17 cellular contexts compared by ENCODE assay signal in genomic region chr20:46176744-46177378, GRCh38. TPM values are rescaled to one million over a fixed set of nuclear protein-coding genes. Genes with fewer than 3 reads are reported as not detected.
DNase-seq lines count a peak whose midpoint lies in the region; ATAC-seq and TF ChIP-seq lines count a peak whose summit lies in the region.
"Had no signal": no experiment of that assay in that cellular context is flagged by ENCODE, and none has a peak within 500 bp of the region (broad histone marks: within the 10 kb centered on the region; RNA-seq: fewer than 3 reads in every experiment).

No MANE protein-coding gene starts in this region.

- no peak for TF ChIP-seq CTCF in H9 (conservative IDR thresholded peaks at IDR 0.05)

- H3K27ac Mint-ChIP-seq in H9 = no peak overlapping the region; a peak in 1 of 7 replicates
- H3K27ac Mint-ChIP-seq: CD8-positive, alpha-beta memory T cell; T-helper 17 cell had no signal

- no peak overlapping the region for H2BK20ac ChIP-seq in H9 (ENCODE audit: low read depth, low read length, poor library complexity, severe bottlenecking)

- no peak overlapping the region for H4K5ac ChIP-seq in H9 (ENCODE audit: insufficient read length, low read depth, low read length)

- H3K4me2 ChIP-seq in BLaER1 treated with 17β-estradiol and CSF1 and Interleukin-3, amounts not matched to agents 10 nM and 100 nM = peak overlapping the region in 8 of 11 experiments; percentile 2 to 53 (median 22); a peak in 12 of 22 replicates
- no peak overlapping the region for H3K4me2 ChIP-seq in H9 (ENCODE audit: insufficient read depth, insufficient read length, low read length)

- no peak overlapping the region for H3K4ac ChIP-seq in H9 (ENCODE audit: low read depth, low read length)

- no peak overlapping the region for H2AFZ ChIP-seq in H9 (ENCODE audit: low read length)

- DNase-seq in DMS 273 (lab: John Stamatoyannopoulos, UW; ENCODE audit: unreplicated experiment) = peak; percentile 94
- DNase-seq in NCI-H187 treated with DMSO at 0.1 percent for 48 hours (lab: John Stamatoyannopoulos, UW) = peak; percentile 10
- DNase-seq in NCI-H524 (lab: John Stamatoyannopoulos, UW) = peak; percentile 86 to 91
- DNase-seq in glomerular visceral epithelial cell (ENCODE audit: extremely low spot score) = no peak
- DNase-seq in H9 = no peak
- DNase-seq: BE2C; CD8-positive, alpha-beta memory T cell; HCEC 1CT; MV-4-11; NCI-H2029; Peyer's patch; SIG-M5; T-helper 17 cell had no signal

- WGBS in H9 (ENCODE audit: extremely low coverage, insufficient read length, low lambda C conversion rate) = no CpG with 5 or more reads among the region's 13 CpGs

- H3K4me3 ChIP-seq in BLaER1 treated with 17β-estradiol and CSF1 and Interleukin-3, amounts not matched to agents 10 nM and 100 nM = no peak overlapping the region
- H3K4me3 ChIP-seq: Peyer's patch had no signal

- H3K36me3 Mint-ChIP-seq in H9 (ENCODE audit: insufficient read depth in 1 of 3, low read depth in 3 of 3) = no peaks in the 10 kb centered on the region
- H3K36me3 Mint-ChIP-seq: CD8-positive, alpha-beta memory T cell had no signal

- H3K27me3 ChIP-seq in BLaER1 treated with 17β-estradiol and CSF1 and Interleukin-3, amounts not matched to agents 10 nM and 100 nM = peaks cover 4 to 29% (median 20%) of the 10 kb centered on the region in 11 experiments; a peak in 16 of 22 replicates
- peaks cover 15% of the 10 kb centered on the region for H3K27me3 ChIP-seq in H9 (ENCODE audit: insufficient read depth, low read length)

- H3K4me3 Mint-ChIP-seq in H9 = no peak overlapping the region
- H3K4me3 Mint-ChIP-seq: CD8-positive, alpha-beta memory T cell; T-helper 17 cell had no signal

- H3K9ac ChIP-seq in BLaER1 treated with 17β-estradiol and CSF1 and Interleukin-3, amounts not matched to agents 10 nM and 100 nM = no peak overlapping the region
- H3K9ac ChIP-seq in H9 (ENCODE audit: extremely low read depth, insufficient read length, low read length) = no peak overlapping the region

- no peak overlapping the region for H3T11ph ChIP-seq in H9 (ENCODE audit: low read length)

- no peak overlapping the region for H4K91ac ChIP-seq in H9 (ENCODE audit: insufficient read length, low read depth, low read length)

- H3K14ac ChIP-seq in H9 (ENCODE audit: insufficient read depth, low read length) = no peak overlapping the region

- no peaks in the 10 kb centered on the region for H3K79me2 ChIP-seq in H9 (ENCODE audit: insufficient read depth, low read length)

- no peak overlapping the region for H3K23ac ChIP-seq in H9 (ENCODE audit: insufficient read length, low read depth, low read length)

- no peak overlapping the region for H3K27ac ChIP-seq in BLaER1 treated with 17β-estradiol and CSF1 and Interleukin-3, amounts not matched to agents 10 nM and 100 nM
- no peak overlapping the region for H3K27ac ChIP-seq in H9 (ENCODE audit: insufficient read length, low read depth, low read length)
- H3K27ac ChIP-seq: Peyer's patch had no signal

- H3K56ac ChIP-seq in H9 (ENCODE audit: insufficient read length, low read depth, low read length) = no peak overlapping the region

- H3K9me3 ChIP-seq in BLaER1 treated with 17β-estradiol and CSF1 and Interleukin-3, amounts not matched to agents 10 nM and 100 nM (replicated peaks in 1 of 11) = no peaks in the 10 kb centered on the region
- no peaks in the 10 kb centered on the region for H3K9me3 ChIP-seq in H9 (ENCODE audit: control insufficient read depth, low read depth, low read length)
- H3K9me3 ChIP-seq: BE2C, Peyer's patch had no signal

- H2BK120ac ChIP-seq in H9 (ENCODE audit: low read depth, low read length, poor library complexity, severe bottlenecking) = no peak overlapping the region

- H2BK12ac ChIP-seq in H9 (ENCODE audit: insufficient read length, low read depth, low read length) = no peak overlapping the region

- no peak overlapping the region for H2AK5ac ChIP-seq in H9 (ENCODE audit: insufficient read length, low read length)

- no peak overlapping the region for H3K18ac ChIP-seq in H9 (ENCODE audit: insufficient read length, low read depth, low read length)

- H4K8ac ChIP-seq in H9 (replicated peaks; ENCODE audit: insufficient read length, low read depth, low read length) = no peak overlapping the region

- no peaks in the 10 kb centered on the region for H3K4me1 Mint-ChIP-seq in H9

- H3K36me3 ChIP-seq in BLaER1 treated with 17β-estradiol and CSF1 and Interleukin-3, amounts not matched to agents 10 nM and 100 nM = no peaks in the 10 kb centered on the region
- H3K36me3 ChIP-seq: BE2C, Peyer's patch had no signal

- no peak overlapping the region for H2BK15ac ChIP-seq in H9 (ENCODE audit: low read depth, low read length)

- H3K79me1 ChIP-seq in H9 (ENCODE audit: insufficient read depth, low read depth, low read length, poor library complexity, severe bottlenecking) = no peaks in the 10 kb centered on the region

- peaks cover 64% of the 10 kb centered on the region for H3K27me3 Mint-ChIP-seq in H9 (ENCODE audit: low read depth)

- no peak overlapping the region for H2BK5ac ChIP-seq in H9 (ENCODE audit: insufficient read length, low read length)

- no peaks in the 10 kb centered on the region; a peak in 1 of 5 replicates for H3K9me3 Mint-ChIP-seq in H9
- H3K9me3 Mint-ChIP-seq: CD8-positive, alpha-beta memory T cell had no signal

- peaks cover 0 to 13% (median 0%) of the 10 kb centered on the region in 11 experiments; a peak in 2 of 22 replicates for H4K20me1 ChIP-seq in BLaER1 treated with 17β-estradiol and CSF1 and Interleukin-3, amounts not matched to agents 10 nM and 100 nM
- no peaks in the 10 kb centered on the region for H4K20me1 ChIP-seq in H9 (ENCODE audit: control insufficient read depth, insufficient read depth, insufficient read length)

- ATAC-seq in HG03045 (IDR thresholded peaks at IDR 0.05; ENCODE audit: unreplicated experiment) (no peak), GM21717 (IDR thresholded peaks at IDR 0.05; ENCODE audit: unreplicated experiment) (no peak)
- ATAC-seq: T-helper 17 cell had no signal

- peaks cover 0 to 14% (median 6%) of the 10 kb centered on the region in 10 experiments; a peak in 10 of 20 replicates for H3K4me1 ChIP-seq in BLaER1 treated with 17β-estradiol and CSF1 and Interleukin-3, amounts not matched to agents 10 nM and 100 nM
- no peaks in the 10 kb centered on the region for H3K4me1 ChIP-seq in H9 (ENCODE audit: insufficient read depth, low read length)

- no peaks in the 10 kb centered on the region for H3K23me2 ChIP-seq in H9 (ENCODE audit: insufficient read length, low read depth, low read length, poor library complexity, severe bottlenecking)

RNA-seq across cellular contexts. Expression of gene CD40, which starts 58.7 kb away (rescaled TPM):
- total RNA-seq in H9 (2021) = 7.8 and 8.6 TPM in 2 replicates
- total RNA-seq: HT1080 had no signal

Comparison
In these comparisons a context has a peak if more than half of its experiments do, and no peak if none do; other contexts are left out.
1. DNase-seq: peak in DMS 273 (single experiment), NCI-H187 treated with DMSO at 0.1 percent for 48 hours (single experiment) and NCI-H524 (2 of 2); none in glomerular visceral epithelial cell (single experiment) and H9 (single experiment).